In genomic region chr6:169936355-169936975, GRCh38 we compare ENCODE assay signal across 19 cellular contexts.
"Had no signal": no experiment of that assay in that cellular context is flagged by ENCODE, and none has a peak within 500 bp of the region (broad histone marks: within the 10 kb centered on the region; RNA-seq: fewer than 3 reads in every experiment).

No MANE protein-coding gene starts in this region.

- H3K36me3 Mint-ChIP-seq: activated naive CD4-positive, alpha-beta T cell treated with anti-CD3 and anti-CD28 coated beads, Interleukin-2, amount 50 U/mL, for 24 hours had no signal

- H3K27me3 Mint-ChIP-seq: activated naive CD4-positive, alpha-beta T cell treated with anti-CD3 and anti-CD28 coated beads, Interleukin-2, amount 50 U/mL, for 24 hours had no signal

- H3K4me1 Mint-ChIP-seq: activated CD4-positive, alpha-beta memory T cell treated with anti-CD3 and anti-CD28 coated beads, Interleukin-2, amount 10 ng/mL, durations not matched to agents 7 days and 5 days; activated naive CD4-positive, alpha-beta T cell treated with anti-CD3 and anti-CD28 coated beads, Interleukin-2, amount 50 U/mL, for 24 hours had no signal

- H3K4me3 Mint-ChIP-seq: activated CD4-positive, alpha-beta memory T cell treated with anti-CD3 and anti-CD28 coated beads, Interleukin-2, amount 10 ng/mL, durations not matched to agents 7 days and 5 days; activated naive CD4-positive, alpha-beta T cell treated with anti-CD3 and anti-CD28 coated beads, Interleukin-2, amount 50 U/mL, for 24 hours had no signal

- H3K27ac Mint-ChIP-seq: activated CD4-positive, alpha-beta memory T cell treated with anti-CD3 and anti-CD28 coated beads, Interleukin-2, amount 10 ng/mL, durations not matched to agents 7 days and 5 days; activated naive CD4-positive, alpha-beta T cell treated with anti-CD3 and anti-CD28 coated beads, Interleukin-2, amount 50 U/mL, for 24 hours had no signal

- H3K9me3 Mint-ChIP-seq: activated CD4-positive, alpha-beta memory T cell treated with anti-CD3 and anti-CD28 coated beads, Interleukin-2, amount 10 ng/mL, durations not matched to agents 7 days and 5 days; activated naive CD4-positive, alpha-beta T cell treated with anti-CD3 and anti-CD28 coated beads, Interleukin-2, amount 50 U/mL, for 24 hours had no signal

- ATAC-seq: K562 had no signal

- DNase-seq: activated CD4-positive, alpha-beta memory T cell treated with anti-CD3 and anti-CD28 coated beads, Interleukin-2, amount 10 ng/mL, durations not matched to agents 7 days and 5 days; activated CD4-positive, alpha-beta T cell treated with anti-CD3 and anti-CD28 coated beads, Interleukin-2, amount 50 U/mL, for 1 hour; activated CD4-positive, CD25-positive, alpha-beta regulatory T cell; activated CD8-positive, alpha-beta memory T cell treated with anti-CD3 and anti-CD28 coated beads, Interleukin-2, amount 50 U/mL, for 4 hours; activated T-cell treated with anti-CD3 and anti-CD28 coated beads, Interleukin-2, amount 50 U/mL, for 1 hour; aorta; central memory CD4-positive, alpha-beta T cell; Karpas-422; MM.1S; NCI-H1105; NCI-H1436; NCI-H1694 treated with DMSO at 0.1 percent for 48 hours; NCI-H2029 treated with DMSO at 0.1 percent for 48 hours; NCI-H524; SHP77 treated with DMSO at 0.1 percent for 48 hours; T-helper 2 cell; T1000 had no signal
